Comparison of ENCODE assay signal across 8 cellular contexts in the genomic region with DNA sequence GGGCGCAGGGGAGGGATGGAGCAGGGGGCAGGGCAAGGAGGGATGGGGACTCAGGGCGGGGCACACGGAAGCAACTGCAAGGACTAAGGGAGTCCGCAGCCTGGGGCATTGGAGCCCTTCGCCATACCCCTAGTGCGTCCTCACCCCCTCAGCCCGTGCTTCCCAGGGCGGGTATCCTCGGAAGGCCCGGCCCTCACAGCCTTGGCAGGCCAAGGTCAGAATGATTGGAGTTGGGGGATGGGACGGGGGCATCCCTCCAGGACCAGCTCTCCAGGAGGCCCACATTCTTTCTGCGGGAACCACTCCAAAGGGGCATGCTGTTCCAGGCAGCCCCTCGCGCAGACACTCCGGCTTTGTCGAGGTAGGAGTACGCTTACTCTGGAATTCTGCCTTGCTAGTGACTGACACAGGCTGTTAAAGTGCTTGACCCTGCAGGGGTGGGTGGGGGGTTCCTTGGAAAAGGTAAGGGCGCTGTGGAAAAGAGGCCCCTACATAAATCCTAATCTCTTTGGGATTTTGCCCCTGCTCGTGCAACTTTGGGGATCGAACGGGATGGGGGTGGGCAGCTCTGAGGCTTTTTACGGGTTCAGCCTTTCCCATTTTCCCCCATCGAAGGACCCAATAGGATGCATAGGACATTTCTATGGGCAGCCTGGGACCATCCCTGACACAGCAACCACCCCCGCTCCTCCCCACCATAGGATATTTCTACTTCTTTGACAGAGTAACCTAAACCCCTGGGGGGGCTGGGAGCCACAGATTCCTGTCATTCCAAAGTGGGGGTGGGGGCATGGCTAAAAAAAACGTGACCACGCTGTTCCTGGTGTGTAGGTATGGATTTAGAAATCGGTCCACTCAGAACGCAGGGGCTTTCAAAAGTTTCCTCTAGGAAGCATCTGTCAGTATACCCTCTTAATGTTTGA. TPM values are rescaled to one million over a fixed set of nuclear protein-coding genes. Genes with fewer than 3 reads are reported as not detected.
DNase-seq lines count a peak whose midpoint lies in the region; ATAC-seq and TF ChIP-seq lines count a peak whose summit lies in the region.

No MANE protein-coding gene starts in this region.

- DNase-seq in esophagus squamous epithelium (lab: John Stamatoyannopoulos, UW), result no peak
- DNase-seq in psoas muscle, result no peak
- DNase-seq in KG1 (lab: John Stamatoyannopoulos, UW), result no peak

- peaks cover 5% of the 10 kb centered on the region for H3K4me1 ChIP-seq in ES-I3 (ENCODE audit: insufficient read depth, low read length)
- peaks cover 26% of the 10 kb centered on the region for H3K4me1 ChIP-seq in OCI-LY1 (ENCODE audit: insufficient read depth, low read length, severe bottlenecking)
- H3K4me1 ChIP-seq in esophagus squamous epithelium, result peaks cover 37 to 72% (median 46%) of the 10 kb centered on the region in 3 donors
- H3K4me1 ChIP-seq in psoas muscle, result peaks cover 14% of the 10 kb centered on the region

- H3F3A ChIP-seq in OCI-LY1 (ENCODE audit: insufficient read depth, low read length), result no peaks in the 10 kb centered on the region

- H3K9ac ChIP-seq in ES-I3 (ENCODE audit: low read depth, low read length) (peak overlapping the region; percentile 67; the same call in 1 of the 2 replicates), OCI-LY1 (ENCODE audit: low read length) (peak overlapping the region; percentile 75)

- TF ChIP-seq CTCF in OCI-LY1 (IDR thresholded peaks at IDR 0.05; ENCODE audit: low read length), result no peak
- TF ChIP-seq CTCF in esophagus squamous epithelium (IDR thresholded peaks at IDR 0.05), result no peak
- no peak for TF ChIP-seq CTCF in psoas muscle (IDR thresholded peaks at IDR 0.05)

- H3K9me3 ChIP-seq in ES-I3 (ENCODE audit: control insufficient read depth, insufficient read depth, low read length) (no peaks in the 10 kb centered on the region), OCI-LY1 (ENCODE audit: low read length) (no peaks in the 10 kb centered on the region), esophagus squamous epithelium (no peaks in the 10 kb centered on the region), psoas muscle (no peaks in the 10 kb centered on the region)

- H3K79me2 ChIP-seq in OCI-LY1 (ENCODE audit: insufficient read depth, low read length), result peaks cover 20% of the 10 kb centered on the region; the same call in 1 of the 2 replicates

- no peaks in the 10 kb centered on the region for H3K27me3 ChIP-seq in OCI-LY1 (ENCODE audit: insufficient read depth, low read length)
- H3K27me3 ChIP-seq in esophagus squamous epithelium, result no peaks in the 10 kb centered on the region
- H3K27me3 ChIP-seq in psoas muscle (ENCODE audit: insufficient read depth in 3 of 3, low read length in 2 of 3), result no peaks in the 10 kb centered on the region

- H3K4me2 ChIP-seq in OCI-LY1 (ENCODE audit: low read length), result peak overlapping the region; percentile 99

- intact Hi-C loops in esophagus squamous epithelium (cut with DNase I) (no loop called here), psoas muscle (cut with DNase I) (loop anchor here in 1 of 2 donors (10.0 kb wide), 1 partner anchor 273 kb away; no protein-coding TSS in a partner anchor)

- WGBS in esophagus squamous epithelium, 2 donors, result 23 to 36% methylated on average over 11 to 14 of the region's 28 CpGs
- 19 to 24% (median 23%) methylated on average over 26 to 28 of the region's 28 CpGs for WGBS in psoas muscle, 3 donors

- H2AFZ ChIP-seq in OCI-LY1 (ENCODE audit: low read length), result no peak overlapping the region

- H3K36me3 ChIP-seq in ES-I3 (ENCODE audit: insufficient read depth, low read length) (peaks cover 3% of the 10 kb centered on the region; the same call in 1 of the 2 replicates), OCI-LY1 (ENCODE audit: insufficient read depth, low read length) (no peaks in the 10 kb centered on the region), esophagus squamous epithelium (peaks cover 0 to 23% (median 0%) of the 10 kb centered on the region in 3 donors), psoas muscle (ENCODE audit: insufficient read depth in 1 of 2, low read depth in 1 of 2) (peaks cover 0 to 5% of the 10 kb centered on the region in 2 donors)

- no peaks in the 10 kb centered on the region for H3K9me2 ChIP-seq in OCI-LY1 (ENCODE audit: low read depth, low read length)

- ATAC-seq in psoas muscle (peak in 1 of 4 donors; percentile 6), GM18909 (IDR thresholded peaks at IDR 0.05; ENCODE audit: poor library complexity, unreplicated experiment) (no peak), GM18873 (IDR thresholded peaks at IDR 0.05; ENCODE audit: low FRiP score, unreplicated experiment) (no peak), GM19467 (IDR thresholded peaks at IDR 0.05; ENCODE audit: unreplicated experiment) (no peak)

- no peak for TF ChIP-seq POLR2A in esophagus squamous epithelium (IDR thresholded peaks at IDR 0.05)

- H4K20me1 ChIP-seq in OCI-LY1 (ENCODE audit: insufficient read depth, low read length), result no peaks in the 10 kb centered on the region

- no peak overlapping the region for H3K27ac ChIP-seq in OCI-LY1 (ENCODE audit: low read depth, low read length, poor library complexity, severe bottlenecking)
- H3K27ac ChIP-seq in esophagus squamous epithelium, result peak overlapping the region; percentile 84 to 96 (median 93)
- peak overlapping the region; percentile 41 for H3K27ac ChIP-seq in psoas muscle

- H3K4me3 ChIP-seq in OCI-LY1 (ENCODE audit: low read depth, low read length, poor library complexity, severe bottlenecking) (peak overlapping the region; percentile 99), esophagus squamous epithelium (peak overlapping the region; percentile 72 to 98 (median 96)), psoas muscle (peak overlapping the region; percentile 79)

RNA-seq across cellular contexts. Expression of gene TRIM11, which starts 0.7 kb away (rescaled TPM):
- total RNA-seq in esophagus squamous epithelium (10 to 100 TPM; 15.2 to 30.8 (median 20.6) TPM), psoas muscle (1 to 10 TPM; 2.8 to 4.5 (median 4.0) TPM)
- 1 to 10 TPM; 3.1 to 6.3 (median 3.6) TPM for polyA plus RNA-seq in psoas muscle

RNA-seq across cellular contexts. Expression of gene TRIM17, which starts 9.3 kb away (rescaled TPM):
- total RNA-seq in esophagus squamous epithelium, result 1 to 10 TPM in 2 of 4 donors, under 1 TPM in 2; 0.13 to 3.0 (median 0.99) TPM
- not detected for total RNA-seq in psoas muscle
- polyA plus RNA-seq in psoas muscle, result under 1 TPM in 1 of 3 donors, not detected in 2; 0.03 TPM
